In the genomic region with DNA sequence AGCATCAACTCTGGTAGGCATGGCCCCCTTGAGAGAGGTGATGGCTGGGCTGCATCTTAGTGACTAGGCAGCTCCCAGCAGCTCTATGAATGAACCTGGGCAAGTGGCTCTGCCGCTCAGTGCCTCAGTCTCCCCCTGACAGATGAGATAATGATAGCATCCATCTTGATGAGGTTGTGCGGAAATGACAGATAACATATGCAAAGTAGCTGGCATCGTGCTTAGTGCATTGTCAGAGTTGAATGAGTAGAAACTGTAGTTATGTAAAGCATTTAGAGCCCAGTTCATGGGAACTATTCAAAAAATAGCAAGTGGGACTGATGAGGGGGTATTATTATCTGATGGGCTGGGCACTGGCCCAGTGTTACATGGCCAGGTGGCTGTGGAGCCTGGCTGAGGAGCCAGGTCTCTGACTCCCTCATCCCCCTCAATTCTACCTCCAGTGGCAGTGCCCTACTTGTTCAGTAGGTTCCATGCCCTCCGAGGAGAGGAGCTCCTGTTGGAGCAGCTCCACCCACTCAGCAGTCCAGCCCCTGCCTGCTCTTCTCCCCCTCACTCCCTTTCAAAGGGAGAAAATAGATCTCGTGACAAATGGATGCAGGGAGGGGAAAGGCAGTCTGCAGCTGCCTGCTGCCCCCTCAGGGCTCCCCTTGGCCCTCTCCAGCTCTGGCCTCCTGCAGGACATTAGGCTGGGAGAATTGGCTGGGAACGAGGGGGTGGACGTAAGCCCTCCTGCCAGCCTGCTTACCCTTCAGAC, we compare ENCODE assay signal across 1 cellular context.
TF ChIP-seq lines count a peak whose summit lies in the region.

No MANE protein-coding gene starts in this region.

TF ChIP-seq in H1, 55 proteins besides CTCF, POLR2A, EP300 and RAD21:
- TF ChIP-seq NANOG (IDR thresholded peaks at IDR 0.05; ENCODE audit: insufficient read depth, low read depth, low read length, poor library complexity, severe bottlenecking) (no peak), SUZ12 (IDR thresholded peaks at IDR 0.05; ENCODE audit: low read length) (no peak), ZNF274 (IDR thresholded peaks at IDR 0.05; ENCODE audit: borderline replicate concordance, extremely low read depth, low read length) (no peak), CEBPB (IDR thresholded peaks at IDR 0.05; ENCODE audit: low read depth, low read length) (no peak), POU5F1 (IDR thresholded peaks at IDR 0.05; ENCODE audit: low read depth, low read length) (no peak), PHF8 (conservative IDR thresholded peaks at IDR 0.05; ENCODE audit: low read depth, low read length) (no peak), MAFK (IDR thresholded peaks at IDR 0.05; ENCODE audit: low read depth, low read length) (no peak), KDM5A (IDR thresholded peaks at IDR 0.05; ENCODE audit: low read length) (no peak), KDM1A (IDR thresholded peaks at IDR 0.05; ENCODE audit: borderline replicate concordance, low read length) (no peak), CBX5 (IDR thresholded peaks at IDR 0.05; ENCODE audit: low read depth, low read length) (no peak), TAF7 (optimal IDR thresholded peaks at IDR 0.05; ENCODE audit: borderline replicate concordance, low read depth, low read length) (no peak), FOSL1 (IDR thresholded peaks at IDR 0.05; ENCODE audit: insufficient read depth, low read depth, low read length) (no peak), EGR1 (IDR thresholded peaks at IDR 0.05; ENCODE audit: borderline replicate concordance, low read depth, low read length) (no peak), SAP30 (IDR thresholded peaks at IDR 0.05; ENCODE audit: insufficient read depth, insufficient replicate concordance, low read length) (no peak), TEAD4 (IDR thresholded peaks at IDR 0.05; ENCODE audit: low read depth, low read length) (no peak), TBP (IDR thresholded peaks at IDR 0.05; ENCODE audit: low read depth, low read length) (no peak)
